In the genomic region with DNA sequence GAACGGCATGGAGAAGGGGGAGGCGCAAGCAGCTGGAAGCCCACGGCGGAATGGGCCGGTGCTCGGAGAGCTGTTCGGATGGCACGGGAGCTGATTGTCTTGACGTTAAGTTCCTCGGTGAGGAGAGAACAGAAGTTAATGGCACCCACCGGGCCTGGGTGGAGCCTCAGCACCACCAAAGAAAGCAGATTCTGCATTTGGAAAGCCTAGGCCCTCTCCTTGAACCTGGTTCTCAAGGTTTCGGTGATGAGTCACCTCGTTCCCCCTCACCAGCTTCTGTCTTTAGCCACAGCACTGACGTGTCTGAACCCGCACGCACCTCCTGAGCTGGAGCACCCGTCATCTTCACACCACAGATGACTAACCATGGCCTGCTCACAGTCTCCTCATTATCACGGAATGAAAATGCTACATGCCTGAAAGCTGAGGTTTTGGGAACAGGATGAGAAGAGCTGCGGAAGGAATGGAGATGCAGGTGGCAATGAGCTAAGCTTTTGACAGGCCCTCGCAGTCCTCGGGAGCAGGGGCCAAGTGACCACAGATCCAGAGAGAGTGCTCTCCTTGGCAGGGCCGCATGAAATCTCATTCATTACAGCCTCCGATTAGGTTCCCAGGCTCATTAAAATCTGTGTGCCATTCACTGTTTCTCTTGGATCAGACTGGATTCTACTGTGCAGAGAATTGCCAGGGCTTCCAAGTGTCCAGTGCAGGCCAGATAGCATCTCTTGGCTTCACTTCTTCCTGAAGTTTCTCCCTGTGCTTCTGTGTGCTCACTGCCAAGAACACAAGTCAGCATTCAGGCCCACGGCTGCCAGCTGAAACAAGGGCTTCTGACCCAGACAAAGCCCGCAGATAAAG, we compare ENCODE assay signal across 8 cellular contexts.
DNase-seq lines count a peak whose midpoint lies in the region; ATAC-seq and TF ChIP-seq lines count a peak whose summit lies in the region.

No MANE protein-coding gene starts in this region.

- no peak overlapping the region for H3K4me3 Mint-ChIP-seq in type B pancreatic cell

- H3K4me3 ChIP-seq in fibroblast of villous mesenchyme (ENCODE audit: low read depth, low read length) (no peak overlapping the region), smooth muscle cell (no peak overlapping the region)

- no peaks in the 10 kb centered on the region for H4K20me1 ChIP-seq in smooth muscle cell (ENCODE audit: low read depth)

- no peaks in the 10 kb centered on the region for H3K9me3 Mint-ChIP-seq in type B pancreatic cell

- no peaks in the 10 kb centered on the region for H3K36me3 Mint-ChIP-seq in type B pancreatic cell

- 53% methylated on average over 25 of the region's 25 CpGs for WGBS in smooth muscle cell (ENCODE audit: low lambda C conversion rate)

- ATAC-seq in HG02870 (IDR thresholded peaks at IDR 0.05; ENCODE audit: unreplicated experiment), result peak; percentile 92

- H3K79me2 ChIP-seq in smooth muscle cell (ENCODE audit: low read depth), result no peaks in the 10 kb centered on the region

- no peaks in the 10 kb centered on the region for H3K27me3 ChIP-seq in smooth muscle cell (ENCODE audit: low read depth)

- H3K4me2 ChIP-seq in smooth muscle cell, result peak overlapping the region; percentile 31

- no peaks in the 10 kb centered on the region for H3K27me3 Mint-ChIP-seq in type B pancreatic cell

- no peaks in the 10 kb centered on the region for H3K4me1 ChIP-seq in smooth muscle cell (ENCODE audit: low read depth)

- H3K36me3 ChIP-seq in smooth muscle cell (ENCODE audit: low read depth), result no peaks in the 10 kb centered on the region

- no peaks in the 10 kb centered on the region for H3K9me3 ChIP-seq in smooth muscle cell (replicated peaks; ENCODE audit: low read depth)

- H3K27ac ChIP-seq in smooth muscle cell (ENCODE audit: low read depth), result peak overlapping the region; percentile 84

- POLR2A ChIA-PET in GM10248 (lab: Yijun Ruan, JAX), result no interaction called here

- no peaks in the 10 kb centered on the region for H3K4me1 Mint-ChIP-seq in type B pancreatic cell (ENCODE audit: unreplicated experiment)

- H3F3A ChIP-seq in smooth muscle cell (ENCODE audit: low read depth), result peaks cover 10% of the 10 kb centered on the region

- no peak overlapping the region for H3K27ac Mint-ChIP-seq in type B pancreatic cell

- H3K9ac ChIP-seq in smooth muscle cell (ENCODE audit: low read depth), result peak overlapping the region; percentile 75

- DNase-seq in GM10248 (ENCODE audit: extremely low spot score), result peak; percentile 73
- peak; percentile 23 to 27 for DNase-seq in activated CD4-positive, alpha-beta T cell treated with anti-CD3 and anti-CD28 coated beads, Interleukin-2, amount 50 U/mL, for 4 hours
- peak; percentile 92 for DNase-seq in fibroblast of villous mesenchyme (ENCODE audit: low read depth)
- DNase-seq in smooth muscle cell (lab: John Stamatoyannopoulos, UW; ENCODE audit: unreplicated experiment), result no peak
- DNase-seq in NCI-H526 treated with DMSO at 0.1 percent for 48 hours (lab: John Stamatoyannopoulos, UW), result no peak
- DNase-seq in NCI-H748 treated with DMSO at 0.1 percent for 48 hours (lab: John Stamatoyannopoulos, UW), result no peak
- no peak for DNase-seq in type B pancreatic cell (ENCODE audit: extremely low spot score, unreplicated experiment)

- no peak overlapping the region for H2AFZ ChIP-seq in smooth muscle cell (ENCODE audit: low read depth)

- no peak for TF ChIP-seq CTCF in GM10248 (IDR thresholded peaks at IDR 0.05; ENCODE audit: control extremely low read depth, extremely low read depth, low read depth, missing control alignments)
- TF ChIP-seq CTCF in fibroblast of villous mesenchyme (IDR thresholded peaks at IDR 0.05; ENCODE audit: insufficient read depth, low read depth, low read length), result no peak
- no peak for TF ChIP-seq CTCF in smooth muscle cell (IDR thresholded peaks at IDR 0.05; ENCODE audit: borderline replicate concordance, insufficient read depth, poor library complexity, severe bottlenecking)
- no peak for TF ChIP-seq CTCF in type B pancreatic cell (conservative IDR thresholded peaks at IDR 0.05)

- CTCF ChIA-PET in GM10248 (lab: Yijun Ruan, JAX), result interaction anchor here (1.1 to 1.2 kb wide), 3 partner anchors 13 to 139 kb away, joined by 3 read pairs; no protein-coding TSS in a partner anchor

Comparison
In these comparisons a context has a peak if more than half of its experiments do, and no peak if none do; other contexts are left out.
1. DNase-seq: peak in GM10248 (single experiment), activated CD4-positive, alpha-beta T cell treated with anti-CD3 and anti-CD28 coated beads, Interleukin-2, amount 50 U/mL, for 4 hours (2 of 2) and fibroblast of villous mesenchyme (single experiment); none in smooth muscle cell (single experiment), NCI-H526 treated with DMSO at 0.1 percent for 48 hours (single experiment), NCI-H748 treated with DMSO at 0.1 percent for 48 hours (single experiment) and type B pancreatic cell (single experiment).